In genomic region chr19:40282920-40283319, GRCh38 we compare ENCODE assay signal across 10 cellular contexts. TPM values are rescaled to one million over a fixed set of nuclear protein-coding genes. Genes with fewer than 3 reads are reported as not detected.
DNase-seq lines count a peak whose midpoint lies in the region; ATAC-seq and TF ChIP-seq lines count a peak whose summit lies in the region.
"Had no signal": no experiment of that assay in that cellular context is flagged by ENCODE, and none has a peak within 500 bp of the region (broad histone marks: within the 10 kb centered on the region; RNA-seq: fewer than 3 reads in every experiment).

No MANE protein-coding gene starts in this region.

- no peaks in the 10 kb centered on the region for H3K9me3 Mint-ChIP-seq in activated naive CD8-positive, alpha-beta T cell (ENCODE audit: low read depth)
- no peaks in the 10 kb centered on the region for H3K9me3 Mint-ChIP-seq in mesothelial cell of epicardium

- no peak for TF ChIP-seq POLR2A in vagina (IDR thresholded peaks at IDR 0.05)

- intact Hi-C loops in heart right ventricle (cut with DNase I) (loop anchor here in 1 of 10 donors (5.0 kb wide), 1 partner anchor 51 kb away; no protein-coding TSS in a partner anchor), cardiac septum (cut with DNase I) (loop anchor here (5.0 kb wide), 1 partner anchor 61 kb away; no protein-coding TSS in a partner anchor), vagina (cut with DNase I) (no loop called here)

- H3K27me3 Mint-ChIP-seq in activated naive CD8-positive, alpha-beta T cell, result no peaks in the 10 kb centered on the region
- no peaks in the 10 kb centered on the region for H3K27me3 Mint-ChIP-seq in mesothelial cell of epicardium (ENCODE audit: low read depth)

- no peaks in the 10 kb centered on the region for H3K9me3 ChIP-seq in heart right ventricle
- no peaks in the 10 kb centered on the region for H3K9me3 ChIP-seq in vagina

- ATAC-seq in heart right ventricle (no peak), HG02870 (IDR thresholded peaks at IDR 0.05; ENCODE audit: unreplicated experiment) (no peak)

- H3K4me1 Mint-ChIP-seq in activated naive CD8-positive, alpha-beta T cell (ENCODE audit: low read depth), result peaks cover 65% of the 10 kb centered on the region
- peaks cover 57% of the 10 kb centered on the region for H3K4me1 Mint-ChIP-seq in mesothelial cell of epicardium

- H3K4me1 ChIP-seq in heart right ventricle (peaks cover 34 to 78% (median 72%) of the 10 kb centered on the region in 9 donors), vagina (peaks cover 77% of the 10 kb centered on the region)

- H3K36me3 Mint-ChIP-seq in activated naive CD8-positive, alpha-beta T cell, result no peaks in the 10 kb centered on the region
- H3K36me3 Mint-ChIP-seq in mesothelial cell of epicardium, result no peaks in the 10 kb centered on the region

- DNase-seq in heart right ventricle, result no peak
- DNase-seq in cardiac septum (ENCODE audit: low spot score), result no peak
- DNase-seq in mesothelial cell of epicardium (ENCODE audit: low spot score in 2 of 2, unreplicated experiment in 2 of 2), result no peak
- DNase-seq in vagina (ENCODE audit: extremely low spot score in 2 of 2), result no peak
- no peak for DNase-seq in SKM-1 treated with dmso at 0.1 percent for 144 hours (lab: John Stamatoyannopoulos, UW; ENCODE audit: unreplicated experiment)
- DNase-seq in DMS153 treated with DMSO at 0.1 percent for 48 hours (lab: John Stamatoyannopoulos, UW; ENCODE audit: unreplicated experiment), result no peak
- DNase-seq: NCI-H1436 treated with DMSO at 0.1 percent for 48 hours had no signal

- H3K36me3 ChIP-seq in heart right ventricle (peaks cover 0 to 11% (median 0%) of the 10 kb centered on the region in 9 donors), vagina (no peaks in the 10 kb centered on the region)

- H3K27ac Mint-ChIP-seq in activated naive CD8-positive, alpha-beta T cell, result peak overlapping the region; percentile 82
- peak overlapping the region; percentile 95 for H3K27ac Mint-ChIP-seq in mesothelial cell of epicardium

- TF ChIP-seq CTCF in heart right ventricle (IDR thresholded peaks at IDR 0.05) (no peak), mesothelial cell of epicardium (IDR thresholded peaks at IDR 0.05; ENCODE audit: unreplicated experiment) (no peak), vagina (IDR thresholded peaks at IDR 0.05) (no peak)

- no peaks in the 10 kb centered on the region for H3K27me3 ChIP-seq in heart right ventricle
- no peaks in the 10 kb centered on the region for H3K27me3 ChIP-seq in vagina

- H3K4me3 Mint-ChIP-seq in activated naive CD8-positive, alpha-beta T cell, result peak overlapping the region; percentile 94
- peak overlapping the region; percentile 86 for H3K4me3 Mint-ChIP-seq in mesothelial cell of epicardium

- H3K4me3 ChIP-seq in heart right ventricle, result peak overlapping the region in 2 of 10 donors; percentile 83 to 99
- H3K4me3 ChIP-seq in vagina, result peak overlapping the region in 1 of 2 donors; percentile 93

- H3K27ac ChIP-seq in heart right ventricle (peak overlapping the region in 9 of 10 donors; percentile 13 to 100 (median 97)), vagina (peak overlapping the region; percentile 98)

- 74 to 75% methylated on average over 4 of the region's 4 CpGs for WGBS in heart right ventricle, 2 donors

RNA-seq across cellular contexts. Expression of gene AKT2, which starts 2.2 kb away (rescaled TPM):
- 100 to 1,000 TPM; 117 to 147 (median 127) TPM for total RNA-seq in heart right ventricle
- 10 to 100 TPM; 56.7 to 57.6 TPM for polyA plus RNA-seq in heart right ventricle
- 116 TPM for total RNA-seq in cardiac septum
- 192 to 200 TPM (median 194 TPM) in 3 replicates for total RNA-seq in mesothelial cell of epicardium
- 105 TPM for total RNA-seq in vagina

RNA-seq across cellular contexts. Expression of gene CCNP, which starts 56.4 kb away (rescaled TPM):
- total RNA-seq in heart right ventricle (not detected), cardiac septum (0.32 TPM), mesothelial cell of epicardium (0.98 to 1.8 TPM (median 1.0 TPM) in 3 replicates), vagina (not detected)
- polyA plus RNA-seq in heart right ventricle, result under 1 TPM; 0.04 to 0.15 TPM
- total RNA-seq: bronchial epithelial cell had no signal
